26 cellular contexts compared by ENCODE assay signal in genomic region chr13:77776704-77777103, GRCh38.
"Had no signal": no experiment of that assay in that cellular context is flagged by ENCODE, and none has a peak within 500 bp of the region (broad histone marks: within the 10 kb centered on the region; RNA-seq: fewer than 3 reads in every experiment).

No MANE protein-coding gene starts in this region.

- H3K4me3 ChIP-seq: esophagus squamous epithelium, mucosa of descending colon, neural progenitor cell, smooth muscle cell, suprapubic skin, transverse colon, upper lobe of right lung, uterus had no signal

- H3K27ac ChIP-seq: esophagus squamous epithelium, neural progenitor cell, parathyroid adenoma, suprapubic skin, transverse colon, upper lobe of right lung, uterus had no signal

- H3K9me3 ChIP-seq: esophagus squamous epithelium, mucosa of descending colon, suprapubic skin, transverse colon, upper lobe of right lung, uterus had no signal

- ATAC-seq: effector memory CD8-positive, alpha-beta T cell; left lobe of liver; mucosa of descending colon; naive thymus-derived CD4-positive, alpha-beta T cell; sciatic nerve; stimulated activated naive CD8-positive, alpha-beta T cell treated with anti-CD3 and anti-CD28 coated beads, Interleukin-15, amount 100 ng/mL, for 72 hours; upper lobe of right lung had no signal

- H3K27ac Mint-ChIP-seq: effector memory CD8-positive, alpha-beta T cell; mesothelial cell of epicardium; nephron; neural progenitor cell; progenitor cell of endocrine pancreas; stimulated activated naive CD8-positive, alpha-beta T cell treated with anti-CD3 and anti-CD28 coated beads, Interleukin-15, amount 100 ng/mL, for 72 hours had no signal

- H3K27me3 ChIP-seq: esophagus squamous epithelium, neural progenitor cell, suprapubic skin, transverse colon, upper lobe of right lung, uterus had no signal

- DNase-seq: cortex of kidney; effector memory CD8-positive, alpha-beta T cell; erythroblast; esophagus squamous epithelium; foreskin melanocyte; mesenchymal stem cell; mucosa of descending colon; naive thymus-derived CD4-positive, alpha-beta T cell; stimulated activated CD4-positive, alpha-beta T cell treated with anti-CD3 and anti-CD28 coated beads, Interleukin-12 subunit alpha, Interleukin-12 subunit beta, amount 100 ng/mL, for 4 hours; stimulated activated CD4-positive, alpha-beta T cell treated with anti-CD3 and anti-CD28 coated beads, Interleukin-1b, Interleukin-23, amount 100 ng/mL, for 48 hours; stimulated activated CD4-positive, alpha-beta T cell treated with anti-CD3 and anti-CD28 coated beads, Interleukin-4, amount 100 ng/mL, for 1 hour; stimulated activated CD8-positive, alpha-beta memory T cell treated with anti-CD3 and anti-CD28 coated beads, Interleukin-4, amount 100 ng/mL, for 48 hours; stimulated activated naive CD4-positive, alpha-beta T cell; stimulated activated naive CD8-positive, alpha-beta T cell treated with anti-CD3 and anti-CD28 coated beads, Interleukin-15, amount 100 ng/mL, for 72 hours; transverse colon; upper lobe of right lung; uterus had no signal

- H3K36me3 Mint-ChIP-seq: mesothelial cell of epicardium; naive thymus-derived CD4-positive, alpha-beta T cell had no signal

- H3K4me3 Mint-ChIP-seq: effector memory CD8-positive, alpha-beta T cell; mesothelial cell of epicardium; naive thymus-derived CD4-positive, alpha-beta T cell; nephron; neural progenitor cell; stimulated activated naive CD8-positive, alpha-beta T cell treated with anti-CD3 and anti-CD28 coated beads, Interleukin-15, amount 100 ng/mL, for 72 hours had no signal

- H3K4me1 ChIP-seq: parathyroid adenoma, uterus had no signal

- H3K27me3 Mint-ChIP-seq: effector memory CD8-positive, alpha-beta T cell; naive thymus-derived CD4-positive, alpha-beta T cell; progenitor cell of endocrine pancreas; stimulated activated naive CD8-positive, alpha-beta T cell treated with anti-CD3 and anti-CD28 coated beads, Interleukin-15, amount 100 ng/mL, for 72 hours had no signal

- H3K9me3 Mint-ChIP-seq: effector memory CD8-positive, alpha-beta T cell; mesothelial cell of epicardium; naive thymus-derived CD4-positive, alpha-beta T cell; nephron; stimulated activated naive CD8-positive, alpha-beta T cell treated with anti-CD3 and anti-CD28 coated beads, Interleukin-15, amount 100 ng/mL, for 72 hours had no signal
